Comparison of ENCODE assay signal across 8 cellular contexts in the genomic region with DNA sequence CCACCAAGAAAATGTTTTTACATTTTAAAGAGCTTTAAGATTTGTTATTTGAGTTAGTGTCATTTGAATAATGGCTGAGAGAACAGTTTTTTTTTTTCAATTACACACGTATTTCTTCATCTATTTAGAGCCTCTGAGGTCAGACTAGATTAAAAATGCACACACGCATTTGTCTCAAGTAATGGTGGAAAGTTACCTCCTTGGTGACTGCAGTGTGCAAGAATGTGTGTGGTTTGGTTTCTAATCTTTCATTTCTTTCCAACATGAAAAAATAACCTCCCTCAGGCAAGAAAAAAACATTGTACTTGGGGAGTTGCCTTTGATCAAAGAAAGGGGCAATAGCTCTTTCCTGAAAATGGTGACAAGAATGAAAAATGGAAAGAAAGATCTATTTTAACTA.
DNase-seq lines count a peak whose midpoint lies in the region; ATAC-seq, FAIRE-seq and TF ChIP-seq lines count a peak whose summit lies in the region.
"Not testable (repeated sequence)": the region's sequence is repeated elsewhere in the genome, so short reads cannot be mapped to it uniquely, and the experiment has no call there.

No MANE protein-coding gene starts in this region.

- not testable (repeated sequence) for TF ChIP-seq RAD21 in A549 (conservative IDR thresholded peaks at IDR 0.05 in 1 of 2, IDR thresholded peaks at IDR 0.05 in 1 of 2)

- not testable (repeated sequence) for H3K4me1 ChIP-seq in A549; smooth muscle cell (ENCODE audit: low read depth)

- peak overlapping the region; percentile 41; the same call in 2 of the 3 replicates for H3K4me2 ChIP-seq in A549
- not testable (repeated sequence) for H3K4me2 ChIP-seq in smooth muscle cell

- not testable (repeated sequence) for H4K20me1 ChIP-seq in smooth muscle cell (ENCODE audit: low read depth)

- not testable (repeated sequence) for TF ChIP-seq POLR2A in A549 (IDR thresholded peaks at IDR 0.05; ENCODE audit: low read length)

- not testable (repeated sequence) for H3K79me2 ChIP-seq in smooth muscle cell (ENCODE audit: low read depth)

- not testable (repeated sequence) for ATAC-seq in A549

- WGBS in A549 (ENCODE audit: missing lambda C conversion rate), result 19% methylated on average over 2 of the region's 2 CpGs
- 20% methylated on average over 2 of the region's 2 CpGs for WGBS in smooth muscle cell (ENCODE audit: low lambda C conversion rate)

- H3K4me3 ChIP-seq in A549; epithelial cell of proximal tubule (ENCODE audit: low read depth, low read length); kidney epithelial cell (ENCODE audit: low read depth, low read length); smooth muscle cell: not testable (repeated sequence)

- not testable (repeated sequence) for H3K27ac ChIP-seq in A549
- H3K27ac ChIP-seq in smooth muscle cell (ENCODE audit: low read depth), result peak overlapping the region; percentile 50

- not testable (repeated sequence) for TF ChIP-seq EP300 in A549 (IDR thresholded peaks at IDR 0.05)

- H3K9ac ChIP-seq in smooth muscle cell (ENCODE audit: low read depth), result not testable (repeated sequence)

- TF ChIP-seq CTCF in A549 (IDR thresholded peaks at IDR 0.05); epithelial cell of proximal tubule (conservative IDR thresholded peaks at IDR 0.05; ENCODE audit: low read depth, low read length); kidney epithelial cell (IDR thresholded peaks at IDR 0.05; ENCODE audit: insufficient read depth, low read length, poor library complexity, severe bottlenecking); smooth muscle cell (IDR thresholded peaks at IDR 0.05; ENCODE audit: borderline replicate concordance, insufficient read depth, poor library complexity, severe bottlenecking): not testable (repeated sequence)

- not testable (repeated sequence) for H3K27me3 ChIP-seq in kidney epithelial cell (ENCODE audit: control insufficient read depth, insufficient read depth, low read length); smooth muscle cell (ENCODE audit: low read depth)

- not testable (repeated sequence) for H3F3A ChIP-seq in smooth muscle cell (ENCODE audit: low read depth)

- H3K36me3 ChIP-seq in kidney epithelial cell (ENCODE audit: control insufficient read depth, insufficient read depth, low read length); smooth muscle cell (ENCODE audit: low read depth): not testable (repeated sequence)

- POLR2A ChIA-PET in A549 (lab: Yijun Ruan, JAX), result not testable (repeated sequence)

- CTCF ChIA-PET in A549 (lab: Yijun Ruan, JAX), result not testable (repeated sequence)

- DNase-seq in A549 (ENCODE audit: low read depth in 1 of 2, low spot score in 1 of 2) (peak in 1 of 2 experiments; percentile 2), GM03348 (ENCODE audit: low spot score) (peak; percentile 1), HT1080 (ENCODE audit: low read depth) (peak; percentile 62), RPMI7951 (ENCODE audit: low read depth) (peak; percentile 96), astrocyte of the hippocampus (ENCODE audit: low read depth, low spot score) (peak; percentile 89), epithelial cell of proximal tubule (ENCODE audit: low read depth) (peak; percentile 45), kidney epithelial cell (ENCODE audit: low read depth) (peak; percentile 69)
- DNase-seq in smooth muscle cell (lab: John Stamatoyannopoulos, UW; ENCODE audit: unreplicated experiment), result not testable (repeated sequence)

- not testable (repeated sequence) for FAIRE-seq in A549 (lab: Jason Lieb, UNC)

- H2AFZ ChIP-seq in smooth muscle cell (ENCODE audit: low read depth), result not testable (repeated sequence)

- not testable (repeated sequence) for H3K9me3 ChIP-seq in A549; smooth muscle cell (replicated peaks; ENCODE audit: low read depth)
